Comparison of ENCODE assay signal across 8 cellular contexts in the genomic region with DNA sequence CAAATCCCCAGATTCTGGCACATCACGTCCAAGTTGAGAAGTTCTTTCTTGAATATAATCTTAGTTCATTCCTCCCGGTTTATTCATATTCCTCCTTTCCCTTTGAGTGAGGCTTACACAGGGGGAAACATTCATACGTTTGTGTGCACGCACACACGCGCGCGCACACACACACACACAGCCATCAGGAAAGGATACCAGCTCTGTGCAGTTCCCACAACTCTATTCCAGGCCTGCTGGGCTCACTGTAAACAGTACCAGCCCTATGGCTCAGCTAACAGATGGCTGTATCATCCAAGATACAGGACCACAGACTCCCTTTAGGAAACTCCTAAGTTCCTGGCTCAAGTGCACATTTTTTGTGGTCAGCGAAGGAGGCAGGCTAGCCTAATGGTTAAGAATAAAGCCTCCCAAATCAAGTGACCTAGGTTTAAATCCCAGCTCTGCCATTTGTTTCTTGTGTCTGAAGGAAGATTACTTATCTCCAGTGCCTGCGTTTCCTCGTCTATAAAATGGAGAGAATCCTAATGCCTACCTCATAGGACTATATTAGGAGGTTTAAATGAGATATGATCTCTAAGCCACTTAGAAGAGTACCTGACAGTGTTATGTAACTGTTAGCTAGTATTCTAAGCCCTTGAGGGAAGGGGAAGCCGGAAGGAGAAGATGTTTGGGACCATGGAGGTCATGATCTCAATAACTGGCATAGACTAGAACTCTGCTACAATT. TPM values are rescaled to one million over a fixed set of nuclear protein-coding genes. Genes with fewer than 3 reads are reported as not detected.
DNase-seq lines count a peak whose midpoint lies in the region; ATAC-seq and TF ChIP-seq lines count a peak whose summit lies in the region.

No MANE protein-coding gene starts in this region.

- no peaks in the 10 kb centered on the region for H3K27me3 ChIP-seq in prostate gland (replicated peaks; ENCODE audit: insufficient read depth)

- CTCF ChIA-PET in T-cell (lab: Charles Lee): interaction anchor here in 1 of 2 donors (0.6 to 2.3 kb wide), 5 partner anchors 10 to 260 kb away, joined by 3 to 11 read pairs (median 4); a partner anchor contains a TSS

- no peak for TF ChIP-seq CTCF in epithelial cell of proximal tubule (conservative IDR thresholded peaks at IDR 0.05; ENCODE audit: low read depth, low read length)
- TF ChIP-seq CTCF in prostate gland (IDR thresholded peaks at IDR 0.05): no peak

- peak overlapping the region; percentile 90 to 92 for H3K27ac ChIP-seq in prostate gland

- peaks cover 73 to 84% (median 80%) of the 10 kb centered on the region in 3 donors for H3K4me1 Mint-ChIP-seq in T-cell

- no peaks in the 10 kb centered on the region for H3K36me3 ChIP-seq in prostate gland

- intact Hi-C loops in prostate gland (cut with DNase I): no loop called here

- peak; percentile 28 for DNase-seq in DMS 273 treated with DMSO at 0.1 percent for 48 hours (lab: John Stamatoyannopoulos, UW)
- DNase-seq in T-cell: no peak
- DNase-seq in epithelial cell of proximal tubule (ENCODE audit: low read depth): no peak
- DNase-seq in prostate gland (ENCODE audit: low spot score): peak; percentile 14
- no peak for DNase-seq in NCI-H2196 treated with DMSO at 0.1 percent for 48 hours (lab: John Stamatoyannopoulos, UW; ENCODE audit: unreplicated experiment)
- no peak for DNase-seq in NCI-H2227 treated with DMSO at 0.1 percent for 48 hours (lab: John Stamatoyannopoulos, UW)
- DNase-seq in mucosa of gallbladder (ENCODE audit: low spot score): no peak
- DNase-seq in NCI-H1694 treated with DMSO at 0.1 percent for 48 hours (lab: John Stamatoyannopoulos, UW): no peak

- peak overlapping the region; percentile 77 for H3K4me3 ChIP-seq in epithelial cell of proximal tubule (ENCODE audit: low read depth, low read length)
- H3K4me3 ChIP-seq in prostate gland: peak overlapping the region; percentile 72 to 77

- peak overlapping the region; percentile 98 for H3K27ac Mint-ChIP-seq in T-cell

- no peaks in the 10 kb centered on the region for H3K9me3 ChIP-seq in prostate gland

- peaks cover 11% of the 10 kb centered on the region for H3K36me3 Mint-ChIP-seq in T-cell

- H3K4me3 Mint-ChIP-seq in T-cell: peak overlapping the region; percentile 97 to 99 (median 98)

- H3K27me3 Mint-ChIP-seq in T-cell: no peaks in the 10 kb centered on the region

- POLR2A ChIA-PET in T-cell (lab: Charles Lee): no interaction called here

- WGBS in prostate gland: 56% methylated on average over 12 of the region's 12 CpGs

- TF ChIP-seq POLR2A in prostate gland (IDR thresholded peaks at IDR 0.05): peak; percentile 27

- no peak for ATAC-seq in T-cell (replicated peaks in 1 of 4)

- no peaks in the 10 kb centered on the region for H3K9me3 Mint-ChIP-seq in T-cell

- peaks cover 40% of the 10 kb centered on the region for H3K4me1 ChIP-seq in prostate gland (replicated peaks)

RNA-seq across cellular contexts. Expression of a gene that starts 3.7 kb away (rescaled TPM):
- 10 to 100 TPM; 46.0 to 55.5 (median 47.6) TPM for total RNA-seq in T-cell
- 10.8 and 14.8 TPM in 2 replicates for total RNA-seq in epithelial cell of proximal tubule
- total RNA-seq in prostate gland: 10 to 100 TPM; 35.4 to 42.5 TPM
- 26.3 TPM for total RNA-seq in mucosa of gallbladder

Comparison
In these comparisons a context has a peak if more than half of its experiments do, and no peak if none do; other contexts are left out.
1. DNase-seq: peak in DMS 273 treated with DMSO at 0.1 percent for 48 hours (single experiment) and prostate gland (single experiment); none in T-cell (0 of 34), epithelial cell of proximal tubule (single experiment), NCI-H2196 treated with DMSO at 0.1 percent for 48 hours (single experiment), NCI-H2227 treated with DMSO at 0.1 percent for 48 hours (single experiment), mucosa of gallbladder (single experiment) and NCI-H1694 treated with DMSO at 0.1 percent for 48 hours (single experiment).